Comparison of ENCODE assay signal across 16 cellular contexts in the genomic region with DNA sequence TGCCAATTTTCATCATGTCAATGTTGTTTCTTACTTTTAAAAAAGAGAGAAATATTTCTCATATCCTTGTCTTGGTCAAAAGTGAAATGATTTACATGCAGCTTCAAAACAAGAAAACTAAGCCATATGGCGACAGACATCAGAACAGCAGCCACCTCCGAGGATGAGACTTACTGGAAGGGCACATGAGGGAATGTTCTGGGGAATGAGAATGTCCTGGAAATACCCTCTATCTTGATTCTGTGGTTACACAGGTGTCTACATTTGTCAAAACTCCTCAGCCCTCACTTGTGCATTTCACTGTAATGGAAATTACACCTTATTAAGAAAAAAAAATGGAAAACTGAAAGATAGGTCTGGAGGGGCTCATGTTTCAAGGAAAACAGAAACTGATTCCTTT. TPM values are rescaled to one million over a fixed set of nuclear protein-coding genes. Genes with fewer than 3 reads are reported as not detected.
DNase-seq lines count a peak whose midpoint lies in the region; ATAC-seq and TF ChIP-seq lines count a peak whose summit lies in the region.
"Had no signal": no experiment of that assay in that cellular context is flagged by ENCODE, and none has a peak within 500 bp of the region (broad histone marks: within the 10 kb centered on the region; RNA-seq: fewer than 3 reads in every experiment).

No MANE protein-coding gene starts in this region.

- no peaks in the 10 kb centered on the region for H3K36me3 ChIP-seq in CD4-positive, CD25-positive, alpha-beta regulatory T cell (ENCODE audit: control insufficient read depth, insufficient read depth, low read length)
- no peaks in the 10 kb centered on the region; the same call in 1 of the 2 replicates for H3K36me3 ChIP-seq in BE2C
- H3K36me3 ChIP-seq: BLaER1 treated with 17β-estradiol and CSF1 and Interleukin-3, amounts not matched to agents 10 nM and 100 nM; brain microvascular endothelial cell; esophagus muscularis mucosa had no signal

- no peaks in the 10 kb centered on the region for H3K27me3 ChIP-seq in CD4-positive, CD25-positive, alpha-beta regulatory T cell (ENCODE audit: control insufficient read depth, insufficient read depth, low read length)
- no peaks in the 10 kb centered on the region for H3K27me3 ChIP-seq in BE2C
- H3K27me3 ChIP-seq: brain microvascular endothelial cell had no signal

- H3K27ac Mint-ChIP-seq in CD4-positive, CD25-positive, alpha-beta regulatory T cell: peak overlapping the region in 2 of 3 donors; percentile 47 to 71
- peak overlapping the region; percentile 37 to 80 (median 58) for H3K27ac Mint-ChIP-seq in IgD-negative memory B cell
- peak overlapping the region; percentile 26 for H3K27ac Mint-ChIP-seq in activated T-helper 1 cell treated with anti-CD3 and anti-CD28 coated beads, Interleukin-12 subunit alpha, Interleukin-12 subunit beta, Interleukin-2, Interleukin-4 antibody, amounts not matched to agents 30 ng/mL and 10 ng/mL and 1 ng/mL, durations not matched to agents 14 hours and 24 hours and 36 hours
- peak overlapping the region; percentile 89 for H3K27ac Mint-ChIP-seq in osteocyte (ENCODE audit: unreplicated experiment)
- H3K27ac Mint-ChIP-seq: activated CD8-positive, alpha-beta memory T cell treated with anti-CD3 and anti-CD28 coated beads, Interleukin-2, amount 10 ng/mL, durations not matched to agents 7 days and 5 days; stimulated activated effector memory CD8-positive, alpha-beta T cell treated with anti-CD3 and anti-CD28 coated beads, Interleukin-12 subunit alpha, Interleukin-12 subunit beta, amount 100 ng/mL, for 72 hours had no signal

- no peak for DNase-seq in CD4-positive, CD25-positive, alpha-beta regulatory T cell
- no peak for DNase-seq in activated T-helper 1 cell treated with anti-CD3 and anti-CD28 coated beads, Interleukin-12 subunit alpha, Interleukin-12 subunit beta, Interleukin-2, Interleukin-4 antibody, amounts not matched to agents 30 ng/mL and 10 ng/mL and 1 ng/mL, durations not matched to agents 14 hours and 24 hours and 36 hours (ENCODE audit: low spot score)
- DNase-seq in osteocyte (ENCODE audit: extremely low spot score, unreplicated experiment) (no peak), HT-29 (ENCODE audit: low spot score) (no peak), NCI-H1436 (lab: John Stamatoyannopoulos, UW) (no peak), BE2C (no peak)
- DNase-seq: activated CD8-positive, alpha-beta memory T cell treated with anti-CD3 and anti-CD28 coated beads, Interleukin-2, amount 10 ng/mL, durations not matched to agents 7 days and 5 days; activated naive CD4-positive, alpha-beta T cell treated with Interleukin-2 at 50 U/mL for 16 hours; brain microvascular endothelial cell; NCI-H1417 treated with DMSO at 0.1 percent for 48 hours; OCI-M1 had no signal

- no peaks in the 10 kb centered on the region for H3K9me3 Mint-ChIP-seq in CD4-positive, CD25-positive, alpha-beta regulatory T cell
- H3K9me3 Mint-ChIP-seq in IgD-negative memory B cell: no peaks in the 10 kb centered on the region
- no peaks in the 10 kb centered on the region for H3K9me3 Mint-ChIP-seq in activated T-helper 1 cell treated with anti-CD3 and anti-CD28 coated beads, Interleukin-12 subunit alpha, Interleukin-12 subunit beta, Interleukin-2, Interleukin-4 antibody, amounts not matched to agents 30 ng/mL and 10 ng/mL and 1 ng/mL, durations not matched to agents 14 hours and 24 hours and 36 hours
- no peaks in the 10 kb centered on the region for H3K9me3 Mint-ChIP-seq in osteocyte (ENCODE audit: unreplicated experiment)
- H3K9me3 Mint-ChIP-seq: stimulated activated effector memory CD8-positive, alpha-beta T cell treated with anti-CD3 and anti-CD28 coated beads, Interleukin-12 subunit alpha, Interleukin-12 subunit beta, amount 100 ng/mL, for 72 hours had no signal

- no peak overlapping the region for H3K4me3 ChIP-seq in CD4-positive, CD25-positive, alpha-beta regulatory T cell (ENCODE audit: low read depth, low read length)
- H3K4me3 ChIP-seq in BE2C (ENCODE audit: low read depth, low read length): no peak overlapping the region
- H3K4me3 ChIP-seq: BLaER1 treated with 17β-estradiol and CSF1 and Interleukin-3, amounts not matched to agents 10 nM and 100 nM; esophagus muscularis mucosa; skin epidermis had no signal

- ATAC-seq in CD4-positive, CD25-positive, alpha-beta regulatory T cell (ENCODE audit: low read depth in 2 of 2): no peak
- ATAC-seq: activated CD8-positive, alpha-beta memory T cell treated with anti-CD3 and anti-CD28 coated beads, Interleukin-2, amount 10 ng/mL, durations not matched to agents 7 days and 5 days; stimulated activated effector memory CD8-positive, alpha-beta T cell treated with anti-CD3 and anti-CD28 coated beads, Interleukin-12 subunit alpha, Interleukin-12 subunit beta, amount 100 ng/mL, for 72 hours had no signal

- H3K4me1 ChIP-seq in CD4-positive, CD25-positive, alpha-beta regulatory T cell (ENCODE audit: control insufficient read depth, insufficient read depth, low read length, poor library complexity, severe bottlenecking): peaks cover 40% of the 10 kb centered on the region
- H3K4me1 ChIP-seq in BE2C: peaks cover 36% of the 10 kb centered on the region

- peaks cover 5% of the 10 kb centered on the region for H3K36me3 Mint-ChIP-seq in CD4-positive, CD25-positive, alpha-beta regulatory T cell
- peaks cover 7% of the 10 kb centered on the region for H3K36me3 Mint-ChIP-seq in IgD-negative memory B cell
- no peaks in the 10 kb centered on the region for H3K36me3 Mint-ChIP-seq in activated T-helper 1 cell treated with anti-CD3 and anti-CD28 coated beads, Interleukin-12 subunit alpha, Interleukin-12 subunit beta, Interleukin-2, Interleukin-4 antibody, amounts not matched to agents 30 ng/mL and 10 ng/mL and 1 ng/mL, durations not matched to agents 14 hours and 24 hours and 36 hours (ENCODE audit: low read depth)
- H3K36me3 Mint-ChIP-seq in osteocyte (ENCODE audit: unreplicated experiment): no peaks in the 10 kb centered on the region
- H3K36me3 Mint-ChIP-seq: stimulated activated effector memory CD8-positive, alpha-beta T cell treated with anti-CD3 and anti-CD28 coated beads, Interleukin-12 subunit alpha, Interleukin-12 subunit beta, amount 100 ng/mL, for 72 hours had no signal

- intact Hi-C loops in activated T-helper 1 cell treated with anti-CD3 and anti-CD28 coated beads, Interleukin-12 subunit alpha, Interleukin-12 subunit beta, Interleukin-2, Interleukin-4 antibody, amounts not matched to agents 30 ng/mL and 10 ng/mL and 1 ng/mL, durations not matched to agents 14 hours and 24 hours and 36 hours (cut with micrococcal nuclease): no loop called here

- TF ChIP-seq CTCF in osteocyte (IDR thresholded peaks at IDR 0.05): no peak
- TF ChIP-seq CTCF in BE2C (IDR thresholded peaks at IDR 0.05; ENCODE audit: low read depth, low read length): no peak

- peaks cover 11 to 78% (median 50%) of the 10 kb centered on the region in 4 donors for H3K4me1 Mint-ChIP-seq in CD4-positive, CD25-positive, alpha-beta regulatory T cell
- H3K4me1 Mint-ChIP-seq in IgD-negative memory B cell (peaks cover 28 to 52% (median 32%) of the 10 kb centered on the region in 3 donors), osteocyte (ENCODE audit: unreplicated experiment) (peaks cover 81% of the 10 kb centered on the region)
- peaks cover 46% of the 10 kb centered on the region for H3K4me1 Mint-ChIP-seq in activated T-helper 1 cell treated with anti-CD3 and anti-CD28 coated beads, Interleukin-12 subunit alpha, Interleukin-12 subunit beta, Interleukin-2, Interleukin-4 antibody, amounts not matched to agents 30 ng/mL and 10 ng/mL and 1 ng/mL, durations not matched to agents 14 hours and 24 hours and 36 hours (ENCODE audit: low read depth)

- peak overlapping the region in 1 of 4 donors; percentile 22 for H3K4me3 Mint-ChIP-seq in CD4-positive, CD25-positive, alpha-beta regulatory T cell
- peak overlapping the region in 2 of 4 donors; percentile 55 to 79 for H3K4me3 Mint-ChIP-seq in IgD-negative memory B cell
- no peak overlapping the region for H3K4me3 Mint-ChIP-seq in activated T-helper 1 cell treated with anti-CD3 and anti-CD28 coated beads, Interleukin-12 subunit alpha, Interleukin-12 subunit beta, Interleukin-2, Interleukin-4 antibody, amounts not matched to agents 30 ng/mL and 10 ng/mL and 1 ng/mL, durations not matched to agents 14 hours and 24 hours and 36 hours
- no peak overlapping the region for H3K4me3 Mint-ChIP-seq in osteocyte (ENCODE audit: unreplicated experiment)
- H3K4me3 Mint-ChIP-seq: activated CD8-positive, alpha-beta memory T cell treated with anti-CD3 and anti-CD28 coated beads, Interleukin-2, amount 10 ng/mL, durations not matched to agents 7 days and 5 days; stimulated activated effector memory CD8-positive, alpha-beta T cell treated with anti-CD3 and anti-CD28 coated beads, Interleukin-12 subunit alpha, Interleukin-12 subunit beta, amount 100 ng/mL, for 72 hours had no signal

- H3K9me3 ChIP-seq in CD4-positive, CD25-positive, alpha-beta regulatory T cell (ENCODE audit: control insufficient read depth in 2 of 2, low read length in 2 of 2): no peaks in the 10 kb centered on the region
- H3K9me3 ChIP-seq in BE2C: no peaks in the 10 kb centered on the region
- H3K9me3 ChIP-seq: BLaER1 treated with 17β-estradiol and CSF1 and Interleukin-3, amounts not matched to agents 10 nM and 100 nM; esophagus muscularis mucosa had no signal

- no peak overlapping the region for H3K27ac ChIP-seq in CD4-positive, CD25-positive, alpha-beta regulatory T cell (ENCODE audit: insufficient read depth, low read length, poor library complexity, severe bottlenecking)
- H3K27ac ChIP-seq: BLaER1 treated with 17β-estradiol and CSF1 and Interleukin-3, amounts not matched to agents 10 nM and 100 nM; brain microvascular endothelial cell had no signal

- H3K27me3 Mint-ChIP-seq in CD4-positive, CD25-positive, alpha-beta regulatory T cell: no peaks in the 10 kb centered on the region
- H3K27me3 Mint-ChIP-seq in IgD-negative memory B cell: no peaks in the 10 kb centered on the region
- H3K27me3 Mint-ChIP-seq in activated T-helper 1 cell treated with anti-CD3 and anti-CD28 coated beads, Interleukin-12 subunit alpha, Interleukin-12 subunit beta, Interleukin-2, Interleukin-4 antibody, amounts not matched to agents 30 ng/mL and 10 ng/mL and 1 ng/mL, durations not matched to agents 14 hours and 24 hours and 36 hours (ENCODE audit: insufficient read depth): no peaks in the 10 kb centered on the region
- H3K27me3 Mint-ChIP-seq in osteocyte (ENCODE audit: unreplicated experiment): no peaks in the 10 kb centered on the region
- H3K27me3 Mint-ChIP-seq: activated CD8-positive, alpha-beta memory T cell treated with anti-CD3 and anti-CD28 coated beads, Interleukin-2, amount 10 ng/mL, durations not matched to agents 7 days and 5 days had no signal

RNA-seq across cellular contexts. Expression of gene ECE1, which starts 14.2 kb away (rescaled TPM):
- total RNA-seq in CD4-positive, CD25-positive, alpha-beta regulatory T cell: 140 TPM
- polyA plus RNA-seq in CD4-positive, CD25-positive, alpha-beta regulatory T cell: 10 to 100 TPM; 25.7 to 32.3 (median 27.7) TPM
- polyA plus RNA-seq in IgD-negative memory B cell: 58.6 TPM
- 139 and 140 TPM in 2 replicates for total RNA-seq in activated T-helper 1 cell treated with anti-CD3 and anti-CD28 coated beads, Interleukin-12 subunit alpha, Interleukin-12 subunit beta, Interleukin-2, Interleukin-4 antibody, amounts not matched to agents 30 ng/mL and 10 ng/mL and 1 ng/mL, durations not matched to agents 14 hours and 24 hours and 36 hours
- total RNA-seq in osteocyte: 217 and 236 TPM in 2 replicates
- 71.6 and 77.6 TPM in 2 replicates for total RNA-seq in HT-29 (2014; rRNA removed; shearing (Covaris generic))
- 52.5 TPM for polyA plus RNA-seq in BE2C (2012; ENCODE audit: insufficient read depth, insufficient read length, low read depth)

Comparison
In these comparisons a context has a peak if more than half of its experiments do, and no peak if none do; other contexts are left out.
1. H3K27ac Mint-ChIP-seq: peak in every context shown above with its lines; median percentile 89 in osteocyte; 59 in CD4-positive, CD25-positive, alpha-beta regulatory T cell; 58 in IgD-negative memory B cell; 26 in activated T-helper 1 cell treated with anti-CD3 and anti-CD28 coated beads, Interleukin-12 subunit alpha, Interleukin-12 subunit beta, Interleukin-2, Interleukin-4 antibody, amounts not matched to agents 30 ng/mL and 10 ng/mL and 1 ng/mL, durations not matched to agents 14 hours and 24 hours and 36 hours.